8 cellular contexts compared by ENCODE assay signal in genomic region chr9:72362118-72362531, GRCh38. TPM values are rescaled to one million over a fixed set of nuclear protein-coding genes. Genes with fewer than 3 reads are reported as not detected.
DNase-seq lines count a peak whose midpoint lies in the region; ATAC-seq and TF ChIP-seq lines count a peak whose summit lies in the region.

No MANE protein-coding gene starts in this region.

- H3K27me3 ChIP-seq in right cardiac atrium (ENCODE audit: control insufficient read depth, insufficient read depth) (no peaks in the 10 kb centered on the region), spleen (replicated peaks in 1 of 7) (no peaks in the 10 kb centered on the region)

- TF ChIP-seq POLR2A in spleen (IDR thresholded peaks at IDR 0.05), result no peak

- H3K27ac ChIP-seq in right cardiac atrium (ENCODE audit: low read length) (peak overlapping the region; percentile 76), spleen (peak overlapping the region; percentile 99 to 100 (median 100))

- no peaks in the 10 kb centered on the region for H3K4me1 ChIP-seq in right cardiac atrium (ENCODE audit: control insufficient read depth, insufficient read depth, low read length)
- H3K4me1 ChIP-seq in spleen, result peaks cover 21 to 79% (median 74%) of the 10 kb centered on the region in 6 donors

- no peaks in the 10 kb centered on the region for H3K9me3 Mint-ChIP-seq in WTC11

- peaks cover 53% of the 10 kb centered on the region for H3K4me1 Mint-ChIP-seq in WTC11

- ATAC-seq in WTC11 (no peak), right cardiac atrium (no peak), HG02610 (IDR thresholded peaks at IDR 0.05; ENCODE audit: unreplicated experiment) (no peak)

- DNase-seq in HCEC 1CT (peak; percentile 66), WTC11 (ENCODE audit: low spot score) (no peak), right cardiac atrium (no peak), spleen (no peak), NCI-H128 (lab: John Stamatoyannopoulos, UW; ENCODE audit: unreplicated experiment) (no peak), NCI-H1694 (lab: John Stamatoyannopoulos, UW) (no peak)
- no peak for DNase-seq in activated CD4-positive, CD25-positive, alpha-beta regulatory T cell (lab: John Stamatoyannopoulos, UW)

- peaks cover 0 to 44% (median 21%) of the 10 kb centered on the region in 6 donors for H3K36me3 ChIP-seq in spleen

- CTCF ChIA-PET in WTC11 (lab: Charles Lee), result interaction anchor here (2.0 kb wide), 1 partner anchor 81 kb away, joined by 7 read pairs; no protein-coding TSS in a partner anchor

- intact Hi-C loops in right cardiac atrium (cut with DNase I) (loop anchor here in 1 of 4 donors (10.0 kb wide), 1 partner anchor 223 kb away; no protein-coding TSS in a partner anchor), spleen (cut with DNase I; ENCODE audit: low total_unique reads) (no loop called here)

- no peak for TF ChIP-seq CTCF in WTC11 (IDR thresholded peaks at IDR 0.05)
- no peak for TF ChIP-seq CTCF in spleen (IDR thresholded peaks at IDR 0.05 in 8 of 11, conservative IDR thresholded peaks at IDR 0.05 in 3 of 11)

- peak overlapping the region; percentile 91 for H3K4me3 ChIP-seq in right cardiac atrium (ENCODE audit: low read length)
- H3K4me3 ChIP-seq in spleen, result peak overlapping the region; percentile 63 to 89 (median 78)

- H3K27me3 Mint-ChIP-seq in WTC11 (ENCODE audit: low read depth), result no peaks in the 10 kb centered on the region

- peak overlapping the region; percentile 95 for H3K4me3 Mint-ChIP-seq in WTC11

- H3K36me3 Mint-ChIP-seq in WTC11, result peaks cover 62% of the 10 kb centered on the region

- H3K9me3 ChIP-seq in right cardiac atrium (ENCODE audit: control insufficient read depth, low read length), result no peaks in the 10 kb centered on the region
- no peaks in the 10 kb centered on the region for H3K9me3 ChIP-seq in spleen

- H3K27ac Mint-ChIP-seq in WTC11, result no peak overlapping the region

- 8% methylated on average over 2 of the region's 2 CpGs for WGBS in right cardiac atrium
- 18 to 46% (median 26%) methylated on average over 2 of the region's 2 CpGs for WGBS in spleen, 5 donors

- POLR2A ChIA-PET in WTC11 (lab: Charles Lee), result interaction anchor here (0.6 to 1.5 kb wide), 2 partner anchors 47 to 117 kb away, joined by 3 read pairs; no protein-coding TSS in a partner anchor

TF ChIP-seq in WTC11, 78 proteins besides CTCF, POLR2A, EP300 and RAD21:
- no peak for TF ChIP-seq ZNF263 (CRISPR knock-in tag; IDR thresholded peaks at IDR 0.05; ENCODE audit: low read depth)
- no peak for TF ChIP-seq ELF4 (CRISPR knock-in tag; IDR thresholded peaks at IDR 0.05; ENCODE audit: low read depth)
- TF ChIP-seq NR3C1 (CRISPR knock-in tag; conservative IDR thresholded peaks at IDR 0.05; ENCODE audit: low read depth), result no peak
- TF ChIP-seq NR1H2 (CRISPR knock-in tag; IDR thresholded peaks at IDR 0.05), result no peak
- no peak for TF ChIP-seq RELA (CRISPR knock-in tag; IDR thresholded peaks at IDR 0.05; ENCODE audit: borderline replicate concordance)
- TF ChIP-seq PRDM15 (CRISPR knock-in tag; IDR thresholded peaks at IDR 0.05), result no peak
- no peak for TF ChIP-seq MXD4 (CRISPR knock-in tag; IDR thresholded peaks at IDR 0.05; ENCODE audit: borderline replicate concordance)
- TF ChIP-seq KAT7 (CRISPR knock-in tag; IDR thresholded peaks at IDR 0.05; ENCODE audit: borderline replicate concordance), result no peak
- TF ChIP-seq ZNF425 (CRISPR knock-in tag; conservative IDR thresholded peaks at IDR 0.05), result no peak
- no peak for TF ChIP-seq ETV6 (CRISPR knock-in tag; IDR thresholded peaks at IDR 0.05)
- no peak for TF ChIP-seq ZMAT4 (CRISPR knock-in tag; IDR thresholded peaks at IDR 0.05)
- TF ChIP-seq ATF1 (CRISPR knock-in tag; IDR thresholded peaks at IDR 0.05), result no peak
- TF ChIP-seq TP53 (CRISPR knock-in tag; IDR thresholded peaks at IDR 0.05), result no peak
- no peak for TF ChIP-seq IRF2 (CRISPR knock-in tag; IDR thresholded peaks at IDR 0.05; ENCODE audit: borderline replicate concordance, low read depth)
- no peak for TF ChIP-seq GABPB1 (CRISPR knock-in tag; IDR thresholded peaks at IDR 0.05)
- TF ChIP-seq FOXJ3 (CRISPR knock-in tag; IDR thresholded peaks at IDR 0.05; ENCODE audit: borderline replicate concordance), result no peak
- no peak for TF ChIP-seq ZNF512 (CRISPR knock-in tag; IDR thresholded peaks at IDR 0.05; ENCODE audit: borderline replicate concordance)
- TF ChIP-seq USF2 (CRISPR knock-in tag; IDR thresholded peaks at IDR 0.05), result no peak

RNA-seq across cellular contexts. Expression of gene ZFAND5, which starts 2.9 kb away (rescaled TPM):
- total RNA-seq in WTC11 (2021), result 137 to 141 TPM (median 138 TPM) in 3 replicates
- 100 to 1,000 TPM; 148 to 219 (median 169) TPM for total RNA-seq in right cardiac atrium
- 185 TPM for polyA plus RNA-seq in right cardiac atrium
- 100 to 1,000 TPM; 133 to 238 (median 153) TPM for total RNA-seq in spleen
- 10 to 100 TPM; 69.6 to 81.7 (median 70.7) TPM for polyA plus RNA-seq in spleen
